In genomic region chr15:100338247-100338646, GRCh38 we compare ENCODE assay signal across 12 cellular contexts. TPM values are rescaled to one million over a fixed set of nuclear protein-coding genes. Genes with fewer than 3 reads are reported as not detected.
DNase-seq lines count a peak whose midpoint lies in the region; ATAC-seq and TF ChIP-seq lines count a peak whose summit lies in the region.
"Had no signal": no experiment of that assay in that cellular context is flagged by ENCODE, and none has a peak within 500 bp of the region (broad histone marks: within the 10 kb centered on the region; RNA-seq: fewer than 3 reads in every experiment).

No MANE protein-coding gene starts in this region.

- peak overlapping the region; percentile 54; the same call in 1 of the 2 replicates for H3K27ac ChIP-seq in VCaP
- no peak overlapping the region for H3K27ac ChIP-seq in naive thymus-derived CD4-positive, alpha-beta T cell (ENCODE audit: low read depth, low read length)
- H3K27ac ChIP-seq: A549, C4-2B had no signal

- H3K27ac Mint-ChIP-seq in activated naive CD4-positive, alpha-beta T cell treated with anti-CD3 and anti-CD28 coated beads, Interleukin-2, amount 10 ng/mL, durations not matched to agents 7 days and 5 days = no peak overlapping the region
- H3K27ac Mint-ChIP-seq in naive thymus-derived CD4-positive, alpha-beta T cell = peak overlapping the region in 3 of 9 donors; percentile 44 to 69 (median 51)
- no peak overlapping the region for H3K27ac Mint-ChIP-seq in type B pancreatic cell

- intact Hi-C loops in naive thymus-derived CD4-positive, alpha-beta T cell (cut with micrococcal nuclease) = loop anchor here (2.0 to 10.0 kb wide), 8 partner anchors 123 to 1066 kb away; no protein-coding TSS in a partner anchor

- no peak for DNase-seq in activated naive CD4-positive, alpha-beta T cell treated with anti-CD3 and anti-CD28 coated beads, Interleukin-2, amount 10 ng/mL, durations not matched to agents 7 days and 5 days
- no peak for DNase-seq in activated naive CD4-positive, alpha-beta T cell (lab: John Stamatoyannopoulos, UW)
- DNase-seq in naive thymus-derived CD4-positive, alpha-beta T cell = no peak
- DNase-seq in type B pancreatic cell (ENCODE audit: extremely low spot score, unreplicated experiment) (no peak), midbrain (lab: John Stamatoyannopoulos, UW) (no peak), GM19240 (ENCODE audit: insufficient read length, low spot score) (no peak)
- DNase-seq: NCI-H187 had no signal

- H3K9me3 ChIP-seq in naive thymus-derived CD4-positive, alpha-beta T cell (ENCODE audit: control insufficient read depth in 2 of 3, low read length in 3 of 3) = no peaks in the 10 kb centered on the region
- H3K9me3 ChIP-seq: A549, HAP-1 had no signal

- H3K4me3 Mint-ChIP-seq in activated naive CD4-positive, alpha-beta T cell treated with anti-CD3 and anti-CD28 coated beads, Interleukin-2, amount 10 ng/mL, durations not matched to agents 7 days and 5 days = peak overlapping the region; percentile 59
- H3K4me3 Mint-ChIP-seq in naive thymus-derived CD4-positive, alpha-beta T cell = peak overlapping the region in 9 of 10 donors; percentile 33 to 82 (median 67)
- peak overlapping the region; percentile 82 for H3K4me3 Mint-ChIP-seq in type B pancreatic cell

- H3K4me1 Mint-ChIP-seq in activated naive CD4-positive, alpha-beta T cell treated with anti-CD3 and anti-CD28 coated beads, Interleukin-2, amount 10 ng/mL, durations not matched to agents 7 days and 5 days = peaks cover 67% of the 10 kb centered on the region
- H3K4me1 Mint-ChIP-seq in naive thymus-derived CD4-positive, alpha-beta T cell = peaks cover 18 to 70% (median 61%) of the 10 kb centered on the region in 7 donors
- H3K4me1 Mint-ChIP-seq in type B pancreatic cell (ENCODE audit: unreplicated experiment) = peaks cover 22% of the 10 kb centered on the region

- no peaks in the 10 kb centered on the region for H3K27me3 ChIP-seq in naive thymus-derived CD4-positive, alpha-beta T cell (ENCODE audit: control insufficient read depth in 2 of 2, insufficient read depth in 2 of 2, low read length in 2 of 2)

- H3K36me3 Mint-ChIP-seq in activated naive CD4-positive, alpha-beta T cell treated with anti-CD3 and anti-CD28 coated beads, Interleukin-2, amount 10 ng/mL, durations not matched to agents 7 days and 5 days = peaks cover 5% of the 10 kb centered on the region
- H3K36me3 Mint-ChIP-seq in naive thymus-derived CD4-positive, alpha-beta T cell = peaks cover 0 to 3% (median 0%) of the 10 kb centered on the region in 5 donors
- no peaks in the 10 kb centered on the region for H3K36me3 Mint-ChIP-seq in type B pancreatic cell

- H3K4me3 ChIP-seq in naive thymus-derived CD4-positive, alpha-beta T cell (ENCODE audit: low read length) = no peak overlapping the region
- H3K4me3 ChIP-seq: A549, HAP-1 had no signal

- no peaks in the 10 kb centered on the region for H3K9me3 Mint-ChIP-seq in activated naive CD4-positive, alpha-beta T cell treated with anti-CD3 and anti-CD28 coated beads, Interleukin-2, amount 10 ng/mL, durations not matched to agents 7 days and 5 days
- H3K9me3 Mint-ChIP-seq in naive thymus-derived CD4-positive, alpha-beta T cell = peaks cover 0 to 1% (median 0%) of the 10 kb centered on the region in 11 donors
- H3K9me3 Mint-ChIP-seq in type B pancreatic cell = no peaks in the 10 kb centered on the region

- POLR2A ChIA-PET in naive thymus-derived CD4-positive, alpha-beta T cell (lab: Charles Lee) = interaction anchor here (1.2 to 3.3 kb wide), 5 partner anchors 8 to 412 kb away, joined by 3 to 16 read pairs (median 4); no protein-coding TSS in a partner anchor

- no peaks in the 10 kb centered on the region for H3K36me3 ChIP-seq in naive thymus-derived CD4-positive, alpha-beta T cell (ENCODE audit: control insufficient read depth in 2 of 3, insufficient read depth in 3 of 3, low read length in 3 of 3)
- H3K36me3 ChIP-seq: HAP-1 had no signal

- CTCF ChIA-PET in activated naive CD4-positive, alpha-beta T cell treated with anti-CD3 and anti-CD28 coated beads, Interleukin-2, amount 10 ng/mL, durations not matched to agents 7 days and 5 days (lab: Charles Lee) = interaction anchor here (0.7 to 8.0 kb wide), 17 partner anchors 8 to 1066 kb away, joined by 3 to 78 read pairs (median 5); no protein-coding TSS in a partner anchor
- CTCF ChIA-PET in naive thymus-derived CD4-positive, alpha-beta T cell (lab: Charles Lee) = interaction anchor here (0.6 to 4.5 kb wide), 14 partner anchors 8 to 1066 kb away, joined by 3 to 42 read pairs (median 7); no protein-coding TSS in a partner anchor

- no peak for TF ChIP-seq CTCF in VCaP (conservative IDR thresholded peaks at IDR 0.05)
- TF ChIP-seq CTCF in type B pancreatic cell (conservative IDR thresholded peaks at IDR 0.05) = no peak

- no peak for ATAC-seq in naive thymus-derived CD4-positive, alpha-beta T cell
- no peak for ATAC-seq in GM19395 (IDR thresholded peaks at IDR 0.05; ENCODE audit: unreplicated experiment)

- H3K27me3 Mint-ChIP-seq in activated naive CD4-positive, alpha-beta T cell treated with anti-CD3 and anti-CD28 coated beads, Interleukin-2, amount 10 ng/mL, durations not matched to agents 7 days and 5 days = peaks cover 32% of the 10 kb centered on the region
- peaks cover 0 to 34% (median 2%) of the 10 kb centered on the region in 5 donors for H3K27me3 Mint-ChIP-seq in naive thymus-derived CD4-positive, alpha-beta T cell
- H3K27me3 Mint-ChIP-seq in type B pancreatic cell = peaks cover 35% of the 10 kb centered on the region

- H3K4me1 ChIP-seq in naive thymus-derived CD4-positive, alpha-beta T cell (ENCODE audit: control insufficient read depth in 2 of 2, insufficient read depth in 2 of 2, low read length in 2 of 2) = peaks cover 26 to 29% of the 10 kb centered on the region in 2 donors

RNA-seq across cellular contexts. Expression of gene ADAMTS17, which starts 3.5 kb away (rescaled TPM):
- total RNA-seq in naive thymus-derived CD4-positive, alpha-beta T cell = 10 to 100 TPM in 2 of 5 experiments, 1 to 10 TPM in 3; 2.0 to 13.5 (median 3.2) TPM
- polyA plus RNA-seq in naive thymus-derived CD4-positive, alpha-beta T cell = 1 to 10 TPM; 1.5 to 5.3 TPM
- total RNA-seq in type B pancreatic cell (ENCODE audit: low replicate concordance) = 18.3 and 23.1 TPM in 2 replicates
